Comparison of ENCODE assay signal across 8 cellular contexts in genomic region chr3:170355738-170356595, GRCh38. TPM values are rescaled to one million over a fixed set of nuclear protein-coding genes. Genes with fewer than 3 reads are reported as not detected.
DNase-seq lines count a peak whose midpoint lies in the region; ATAC-seq and TF ChIP-seq lines count a peak whose summit lies in the region.

No MANE protein-coding gene starts in this region.

- H3K4me3 ChIP-seq in WERI-Rb-1 (ENCODE audit: low read depth, low read length) (peak overlapping the region; percentile 63), foreskin fibroblast (ENCODE audit: low read depth in 1 of 2, low read length in 2 of 2) (peak overlapping the region; percentile 44 to 63), neuronal stem cell (ENCODE audit: low read length in 2 of 2) (peak overlapping the region; percentile 75 to 96)

- H3K4me2 ChIP-seq in neuronal stem cell (ENCODE audit: insufficient read depth, low read length, poor library complexity, severe bottlenecking) = peak overlapping the region; percentile 76

- H4K91ac ChIP-seq in neuronal stem cell (ENCODE audit: low read depth, low read length, poor library complexity) = no peak overlapping the region

- H2BK120ac ChIP-seq in neuronal stem cell (ENCODE audit: low read depth, low read length) = no peak overlapping the region

- H4K8ac ChIP-seq in neuronal stem cell (ENCODE audit: low read depth, low read length) = no peak overlapping the region

- H3K79me1 ChIP-seq in neuronal stem cell (ENCODE audit: low read depth, low read length) = no peaks in the 10 kb centered on the region

- no peak overlapping the region for H2BK5ac ChIP-seq in neuronal stem cell (ENCODE audit: low read length)

- H3K4me1 ChIP-seq in neuronal stem cell (ENCODE audit: control insufficient read depth in 2 of 2, insufficient read depth in 1 of 2, low read depth in 1 of 2, low read length in 2 of 2) = peaks cover 7 to 18% of the 10 kb centered on the region in 2 donors

- no peak overlapping the region for H3K14ac ChIP-seq in neuronal stem cell (ENCODE audit: low read length)

- no peak overlapping the region for H2AK5ac ChIP-seq in neuronal stem cell (ENCODE audit: low read depth, low read length)

- H2AFZ ChIP-seq in neuronal stem cell (ENCODE audit: low read length) = peak overlapping the region; percentile 59

- H3K27ac ChIP-seq in WERI-Rb-1 (peak overlapping the region; percentile 99), neuronal stem cell (replicated peaks; ENCODE audit: low read length) (peak overlapping the region; percentile 84)

- ATAC-seq in HG02642 (IDR thresholded peaks at IDR 0.05; ENCODE audit: poor library complexity, unreplicated experiment) (peak; percentile 21), HG03565 (IDR thresholded peaks at IDR 0.05; ENCODE audit: unreplicated experiment) (no peak)

- H3K36me3 ChIP-seq in WERI-Rb-1 (peaks cover 15% of the 10 kb centered on the region), neuronal stem cell (replicated peaks in 1 of 2; ENCODE audit: control insufficient read depth in 2 of 2, insufficient read depth in 2 of 2, low read length in 2 of 2) (peaks cover 0 to 15% of the 10 kb centered on the region in 2 donors)

- peak overlapping the region; percentile 44 for H3K18ac ChIP-seq in neuronal stem cell (ENCODE audit: low read length)

- H2BK12ac ChIP-seq in neuronal stem cell (ENCODE audit: low read length) = no peak overlapping the region

- peak overlapping the region; percentile 59 for H3K23ac ChIP-seq in neuronal stem cell (ENCODE audit: low read depth, low read length, poor library complexity)

- no peak overlapping the region for H2BK15ac ChIP-seq in neuronal stem cell (ENCODE audit: low read length)

- H3K9ac ChIP-seq in neuronal stem cell (ENCODE audit: low read depth, low read length, poor library complexity) = peak overlapping the region; percentile 17

- WGBS in neuronal stem cell (ENCODE audit: extremely low coverage in 2 of 2, insufficient read length in 2 of 2, insufficient replicate concordance in 1 of 2), 2 donors = no CpG with 5 or more reads among the region's 22 CpGs

- H3K27me3 ChIP-seq in WERI-Rb-1 (ENCODE audit: insufficient read depth, low read depth, severe bottlenecking) (no peaks in the 10 kb centered on the region), neuronal stem cell (ENCODE audit: control insufficient read depth in 3 of 3, insufficient read depth in 3 of 3, low read depth in 1 of 3, low read length in 3 of 3) (peaks cover 0 to 4% (median 0%) of the 10 kb centered on the region in 3 experiments)

- no peak overlapping the region for H3K4ac ChIP-seq in neuronal stem cell (ENCODE audit: low read length)

- TF ChIP-seq CTCF in WERI-Rb-1 (IDR thresholded peaks at IDR 0.05; ENCODE audit: low read depth, low read length) (no peak), foreskin fibroblast (IDR thresholded peaks at IDR 0.05; ENCODE audit: low read depth, low read length) (no peak)

- peak; percentile 5 for DNase-seq in activated gamma-delta T cell (lab: John Stamatoyannopoulos, UW)
- no peak for DNase-seq in activated gamma-delta T cell treated with Interleukin-2 at 50 U/mL for 16 hours
- DNase-seq in NCI-H1417 (lab: John Stamatoyannopoulos, UW) = peak in 2 of 3 experiments; percentile 87 to 88
- DNase-seq in WERI-Rb-1 = peak; percentile 79
- peak in 1 of 2 donors; percentile 53 for DNase-seq in foreskin fibroblast
- DNase-seq in neuronal stem cell (ENCODE audit: low spot score) = peak; percentile 4

- no peaks in the 10 kb centered on the region for H3K9me3 ChIP-seq in WERI-Rb-1 (ENCODE audit: severe bottlenecking)
- H3K9me3 ChIP-seq in neuronal stem cell (replicated peaks in 1 of 2; ENCODE audit: control insufficient read depth in 2 of 2, insufficient read depth in 1 of 2, low read depth in 1 of 2, low read length in 2 of 2) = peaks cover 0 to 14% of the 10 kb centered on the region in 2 donors

RNA-seq across cellular contexts. Expression of gene SKIL, which starts 1.5 kb away (rescaled TPM):
- polyA plus RNA-seq in neuronal stem cell (2013, experiment 1 of 2) = 4.5 TPM
- 5.5 TPM for polyA plus RNA-seq in neuronal stem cell (2013, experiment 2 of 2)
